Comparison of ENCODE assay signal across 24 cellular contexts in the genomic region with DNA sequence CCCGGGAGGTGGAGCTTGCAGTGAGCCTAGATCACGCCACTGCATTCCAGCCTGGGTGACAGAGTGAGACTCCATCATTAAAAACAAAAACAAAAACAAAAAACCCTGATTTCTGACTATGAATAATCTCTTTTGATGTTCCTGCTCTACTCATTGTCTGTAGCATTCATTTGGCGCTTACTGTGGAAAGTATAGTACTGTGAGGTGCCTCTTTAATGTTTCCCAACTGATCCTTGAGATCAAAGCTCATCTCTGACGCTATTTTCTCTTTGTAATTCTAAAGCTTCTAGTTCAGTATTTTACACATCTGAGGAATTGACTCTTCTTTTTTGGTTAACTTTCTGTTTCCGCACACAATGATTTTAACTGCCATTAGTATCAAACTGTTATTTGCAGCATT.
DNase-seq lines count a peak whose midpoint lies in the region; ATAC-seq, FAIRE-seq and TF ChIP-seq lines count a peak whose summit lies in the region.
"Had no signal": no experiment of that assay in that cellular context is flagged by ENCODE, and none has a peak within 500 bp of the region (broad histone marks: within the 10 kb centered on the region; RNA-seq: fewer than 3 reads in every experiment).

No MANE protein-coding gene starts in this region.

- no peaks in the 10 kb centered on the region for H3K79me2 ChIP-seq in HepG2 (ENCODE audit: insufficient read depth, low read length)

- CTCF ChIA-PET in activated CD4-positive, alpha-beta T cell treated with anti-CD3 and anti-CD28 coated beads for 36 hours (lab: Charles Lee): interaction anchor here (0.6 kb wide), 1 partner anchor 110 kb away, joined by 3 read pairs; no protein-coding TSS in a partner anchor
- CTCF ChIA-PET in HepG2 (lab: Yijun Ruan, JAX; ENCODE audit: low intra/inter-chr PET ratio, low total read pairs): no interaction called here

- no peak overlapping the region for H3K27ac Mint-ChIP-seq in activated CD4-positive, alpha-beta T cell treated with anti-CD3 and anti-CD28 coated beads for 36 hours
- no peak overlapping the region for H3K27ac Mint-ChIP-seq in activated T-helper 17 cell treated with anti-CD3 and anti-CD28 coated beads, Interleukin-2, amount 50 U/mL, for 72 hours
- H3K27ac Mint-ChIP-seq: CD8-positive, alpha-beta memory T cell had no signal

- H3K4me1 ChIP-seq in HepG2 (ENCODE audit: insufficient read depth, low read length) (peaks cover 17% of the 10 kb centered on the region), right lobe of liver (no peaks in the 10 kb centered on the region), adrenal gland (replicated peaks in 1 of 2) (peaks cover 0 to 11% of the 10 kb centered on the region in 2 donors)

- H3K27ac ChIP-seq in HepG2 (ENCODE audit: extremely low read length, insufficient read depth, low read length): no peak overlapping the region
- H3K27ac ChIP-seq in right lobe of liver: no peak overlapping the region
- H3K27ac ChIP-seq in adrenal gland: no peak overlapping the region
- H3K27ac ChIP-seq: 22Rv1; BLaER1 treated with 17β-estradiol and CSF1 and Interleukin-3, amounts not matched to agents 10 nM and 100 nM had no signal

- TF ChIP-seq POLR2A in HepG2 (IDR thresholded peaks at IDR 0.05; ENCODE audit: insufficient read depth in 1 of 2, low read depth in 2 of 2, low read length in 2 of 2) (no peak), right lobe of liver (IDR thresholded peaks at IDR 0.05) (no peak), adrenal gland (IDR thresholded peaks at IDR 0.05) (no peak)

- no peaks in the 10 kb centered on the region for H3K9me3 Mint-ChIP-seq in activated CD4-positive, alpha-beta T cell treated with anti-CD3 and anti-CD28 coated beads for 36 hours (ENCODE audit: low read depth)
- H3K9me3 Mint-ChIP-seq in activated T-helper 17 cell treated with anti-CD3 and anti-CD28 coated beads, Interleukin-2, amount 50 U/mL, for 72 hours: no peaks in the 10 kb centered on the region
- H3K9me3 Mint-ChIP-seq: CD8-positive, alpha-beta memory T cell had no signal

- no peak overlapping the region for H3K9ac ChIP-seq in HepG2 (ENCODE audit: insufficient read depth, low read depth, low read length)
- H3K9ac ChIP-seq: BLaER1 treated with 17β-estradiol and CSF1 and Interleukin-3, amounts not matched to agents 10 nM and 100 nM had no signal

- POLR2A ChIA-PET in activated CD4-positive, alpha-beta T cell treated with anti-CD3 and anti-CD28 coated beads for 36 hours (lab: Charles Lee): interaction anchor here (0.6 to 0.7 kb wide), 2 partner anchors 8 to 1009 kb away, joined by 3 to 5 read pairs; no protein-coding TSS in a partner anchor
- POLR2A ChIA-PET in HepG2 (lab: Yijun Ruan, JAX): no interaction called here

- no peak for FAIRE-seq in HepG2 (lab: Jason Lieb, UNC)
- FAIRE-seq: G401.6, GM18507, H1 had no signal

- ATAC-seq in activated CD4-positive, alpha-beta T cell treated with anti-CD3 and anti-CD28 coated beads for 36 hours: peak; percentile 74
- ATAC-seq in HepG2: no peak
- ATAC-seq in right lobe of liver: no peak
- ATAC-seq in activated T-helper 17 cell treated with anti-CD3 and anti-CD28 coated beads, Interleukin-2, amount 50 U/mL, for 72 hours (replicated peaks): peak; percentile 59
- ATAC-seq: Right ventricle myocardium inferior had no signal

- H3K36me3 Mint-ChIP-seq in activated CD4-positive, alpha-beta T cell treated with anti-CD3 and anti-CD28 coated beads for 36 hours (ENCODE audit: low read depth): no peaks in the 10 kb centered on the region
- no peaks in the 10 kb centered on the region for H3K36me3 Mint-ChIP-seq in activated T-helper 17 cell treated with anti-CD3 and anti-CD28 coated beads, Interleukin-2, amount 50 U/mL, for 72 hours (ENCODE audit: low read depth)

- H3K27me3 ChIP-seq in HepG2 (ENCODE audit: control insufficient read depth in 1 of 2, insufficient read depth in 2 of 2, low read length in 2 of 2) (no peaks in the 10 kb centered on the region), right lobe of liver (no peaks in the 10 kb centered on the region), adrenal gland (no peaks in the 10 kb centered on the region)
- H3K27me3 ChIP-seq: BLaER1 treated with 17β-estradiol and CSF1 and Interleukin-3, amounts not matched to agents 10 nM and 100 nM had no signal

- no peak overlapping the region for H3K4me2 ChIP-seq in HepG2 (ENCODE audit: low read depth, low read length)
- H3K4me2 ChIP-seq: BLaER1 treated with 17β-estradiol and CSF1 and Interleukin-3, amounts not matched to agents 10 nM and 100 nM had no signal

- WGBS in HepG2 (ENCODE audit: low lambda C conversion rate): 90% methylated on average over 5 of the region's 5 CpGs
- 74% methylated on average over 5 of the region's 5 CpGs for WGBS in right lobe of liver (ENCODE audit: insufficient coverage, low coverage, low lambda C conversion rate, missing lambda C conversion rate)
- WGBS in adrenal gland, 4 donors: 90 to 98% (median 96%) methylated on average over 5 of the region's 5 CpGs

- no peak for TF ChIP-seq EP300 in HepG2 (IDR thresholded peaks at IDR 0.05; ENCODE audit: low read depth in 2 of 2, low read length in 2 of 2)
- TF ChIP-seq EP300 in HepG2 (CRISPR knock-in tag; IDR thresholded peaks at IDR 0.05; ENCODE audit: borderline replicate concordance): no peak

- peak; percentile 31 for DNase-seq in activated CD4-positive, alpha-beta T cell treated with anti-CD3 and anti-CD28 coated beads for 36 hours
- DNase-seq in activated CD4-positive, alpha-beta T cell treated with anti-CD3 and anti-CD28 coated beads for 1 hour: no peak
- peak; percentile 15 for DNase-seq in HepG2 (ENCODE audit: low spot score)
- DNase-seq in right lobe of liver: no peak
- no peak for DNase-seq in cerebellar nuclear complex (lab: John Stamatoyannopoulos, UW)
- no peak for DNase-seq in GM13976 (ENCODE audit: low spot score)
- DNase-seq in adrenal gland: no peak
- DNase-seq: ACHN; Calu3; CD8-positive, alpha-beta memory T cell; DMS153; MM.1S; NCI-H1048; NCI-H1417 treated with DMSO at 0.1 percent for 48 hours; NCI-H187; NCI-H446 treated with DMSO at 0.1 percent for 48 hours; NCI-H526 treated with DMSO at 0.1 percent for 48 hours had no signal

- H2AFZ ChIP-seq in HepG2 (ENCODE audit: low read length): no peak overlapping the region

- intact Hi-C loops in activated CD4-positive, alpha-beta T cell treated with anti-CD3 and anti-CD28 coated beads for 36 hours (cut with DNase I, micrococcal nuclease): loop anchor here in 1 of 2 experiments (1.0 to 5.0 kb wide), 3 partner anchors 48 to 126 kb away; partner anchors contain the start of gene GRK3
- intact Hi-C loops in HepG2 (cut with micrococcal nuclease; ENCODE audit: unreplicated experiment) (no loop called here), right lobe of liver (cut with DNase I) (no loop called here), adrenal gland (cut with DNase I) (no loop called here)

- TF ChIP-seq RAD21 in HepG2 (CRISPR knock-in tag; IDR thresholded peaks at IDR 0.05): no peak

- H3K9me3 ChIP-seq in HepG2 (ENCODE audit: low read length): no peaks in the 10 kb centered on the region
- H3K9me3 ChIP-seq in right lobe of liver: no peaks in the 10 kb centered on the region
- H3K9me3 ChIP-seq in adrenal gland (replicated peaks in 1 of 3): no peaks in the 10 kb centered on the region
- H3K9me3 ChIP-seq: BLaER1 treated with 17β-estradiol and CSF1 and Interleukin-3, amounts not matched to agents 10 nM and 100 nM had no signal

- H3K4me3 ChIP-seq in HepG2 (replicated peaks in 1 of 3; ENCODE audit: insufficient read depth in 1 of 3, low read depth in 2 of 3, low read length in 3 of 3) (no peak overlapping the region), right lobe of liver (no peak overlapping the region), adrenal gland (no peak overlapping the region)
- H3K4me3 ChIP-seq: BLaER1 treated with 17β-estradiol and CSF1 and Interleukin-3, amounts not matched to agents 10 nM and 100 nM had no signal

- H3K4me1 Mint-ChIP-seq in activated CD4-positive, alpha-beta T cell treated with anti-CD3 and anti-CD28 coated beads for 36 hours: peaks cover 23% of the 10 kb centered on the region
- H3K4me1 Mint-ChIP-seq in activated T-helper 17 cell treated with anti-CD3 and anti-CD28 coated beads, Interleukin-2, amount 50 U/mL, for 72 hours: peaks cover 6% of the 10 kb centered on the region

- no TSS peak for BruUV-seq in HepG2 (replicated peaks; lab: Mats Ljungman, UMichigan)

- no peak overlapping the region for H3K4me3 Mint-ChIP-seq in activated CD4-positive, alpha-beta T cell treated with anti-CD3 and anti-CD28 coated beads for 36 hours
- peak overlapping the region; percentile 11 for H3K4me3 Mint-ChIP-seq in activated T-helper 17 cell treated with anti-CD3 and anti-CD28 coated beads, Interleukin-2, amount 50 U/mL, for 72 hours
- H3K4me3 Mint-ChIP-seq: CD8-positive, alpha-beta memory T cell had no signal

- peaks cover 2% of the 10 kb centered on the region for H3K27me3 Mint-ChIP-seq in activated CD4-positive, alpha-beta T cell treated with anti-CD3 and anti-CD28 coated beads for 36 hours
- H3K27me3 Mint-ChIP-seq in activated T-helper 17 cell treated with anti-CD3 and anti-CD28 coated beads, Interleukin-2, amount 50 U/mL, for 72 hours: peaks cover 24% of the 10 kb centered on the region

- TF ChIP-seq CTCF in HepG2 (CRISPR knock-in tag; IDR thresholded peaks at IDR 0.05) (no peak), right lobe of liver (IDR thresholded peaks at IDR 0.05) (no peak), GM13976 (IDR thresholded peaks at IDR 0.05; ENCODE audit: borderline replicate concordance, control extremely low read depth, extremely low read depth, insufficient read depth, missing control alignments) (no peak), adrenal gland (IDR thresholded peaks at IDR 0.05) (no peak)

- H3K36me3 ChIP-seq in HepG2 (replicated peaks in 1 of 2; ENCODE audit: control insufficient read depth in 1 of 2, insufficient read depth in 2 of 2, low read length in 2 of 2) (no peaks in the 10 kb centered on the region), right lobe of liver (no peaks in the 10 kb centered on the region), adrenal gland (replicated peaks in 1 of 2) (no peaks in the 10 kb centered on the region)

- H4K20me1 ChIP-seq in HepG2 (ENCODE audit: insufficient read depth, low read length): peaks cover 12% of the 10 kb centered on the region; the same call in 1 of the 2 replicates

- in situ Hi-C loops in HepG2 (cut with HindIII; ENCODE audit: extremely low pct_ligation_motif_present, low pct_unique_long_range_greater_than_20kb) (no loop called here), GM13976 (cut with MboI; ENCODE audit: low sequenced_read_pairs, unreplicated experiment) (no loop called here)

TF ChIP-seq in HepG2, 621 proteins besides CTCF, POLR2A, EP300 and RAD21 (continues in another document):
- TF ChIP-seq ZBTB26 (CRISPR knock-in tag; IDR thresholded peaks at IDR 0.05; ENCODE audit: borderline replicate concordance): no peak

Comparison
In these comparisons a context has a peak if more than half of its experiments do, and no peak if none do; other contexts are left out.
1. DNase-seq: peak in activated CD4-positive, alpha-beta T cell treated with anti-CD3 and anti-CD28 coated beads for 36 hours (single experiment) and HepG2 (single experiment); none in activated CD4-positive, alpha-beta T cell treated with anti-CD3 and anti-CD28 coated beads for 1 hour (single experiment), right lobe of liver (0 of 3), cerebellar nuclear complex (0 of 2), GM13976 (single experiment) and adrenal gland (0 of 7).
2. ATAC-seq: peak in activated CD4-positive, alpha-beta T cell treated with anti-CD3 and anti-CD28 coated beads for 36 hours (single experiment) and activated T-helper 17 cell treated with anti-CD3 and anti-CD28 coated beads, Interleukin-2, amount 50 U/mL, for 72 hours (single experiment); none in HepG2 (single experiment) and right lobe of liver (0 of 4).